ENCODE assay signal across 8 cellular contexts in genomic region chr11:72752088-72752914, GRCh38. TPM values are rescaled to one million over a fixed set of nuclear protein-coding genes. Genes with fewer than 3 reads are reported as not detected.
A peak's percentile ranks its signal among the peaks of the same experiment; 100 is the strongest.
DNase-seq lines count a peak whose midpoint lies in the region; ATAC-seq and TF ChIP-seq lines count a peak whose summit lies in the region.

Gene ARAP1 (minus strand): TSS chr11:72752408. CDS start chr11:72727128, 25,280 bp downstream.

- H3K4me3 ChIP-seq in ectodermal cell (ENCODE audit: insufficient read depth, low read depth, low read length): peak within 1 kb of the TSS; percentile 67
- peak within 1 kb of the TSS; percentile 83 for H3K4me3 ChIP-seq in lower lobe of right lung

- DNase-seq in NCI-H1436 (lab: John Stamatoyannopoulos, UW) (peak; percentile 55), NCI-H1436 treated with DMSO at 0.1 percent for 48 hours (lab: John Stamatoyannopoulos, UW) (no peak), NCI-H748 treated with DMSO at 0.1 percent for 48 hours (lab: John Stamatoyannopoulos, UW) (peak; percentile 57), lower lobe of right lung (peak; percentile 85)
- DNase-seq in activated CD4-positive, alpha-beta memory T cell treated with anti-CD3 and anti-CD28 coated beads, Interleukin-2, amount 10 ng/mL, durations not matched to agents 7 days and 5 days: peak; percentile 84
- peak; percentile 52 to 70 (median 56) for DNase-seq in stimulated activated CD4-positive, alpha-beta T cell treated with anti-CD3 and anti-CD28 coated beads, TNF-alpha, amount 100 ng/mL, for 24 hours (ENCODE audit: low read depth in 3 of 3)

- H3K27ac Mint-ChIP-seq in activated CD4-positive, alpha-beta memory T cell treated with anti-CD3 and anti-CD28 coated beads, Interleukin-2, amount 10 ng/mL, durations not matched to agents 7 days and 5 days: peak within 1 kb of the TSS; percentile 87

- intact Hi-C loops in lower lobe of right lung (cut with DNase I): no loop called here

- peaks cover 4% of the 10 kb centered on the region for H3K36me3 Mint-ChIP-seq in activated CD4-positive, alpha-beta memory T cell treated with anti-CD3 and anti-CD28 coated beads, Interleukin-2, amount 10 ng/mL, durations not matched to agents 7 days and 5 days (ENCODE audit: low read depth)

- CTCF ChIA-PET in activated CD4-positive, alpha-beta memory T cell treated with anti-CD3 and anti-CD28 coated beads, Interleukin-2, amount 10 ng/mL, durations not matched to agents 7 days and 5 days (lab: Charles Lee): no interaction called here

- peaks cover 42% of the 10 kb centered on the region for H3K4me1 Mint-ChIP-seq in activated CD4-positive, alpha-beta memory T cell treated with anti-CD3 and anti-CD28 coated beads, Interleukin-2, amount 10 ng/mL, durations not matched to agents 7 days and 5 days

- ATAC-seq in HG03045 (IDR thresholded peaks at IDR 0.05; ENCODE audit: unreplicated experiment) (peak; percentile 59), lower lobe of right lung (peak; percentile 92 to 93)

- H3K27ac ChIP-seq in ectodermal cell (ENCODE audit: insufficient read depth, low read depth, low read length, poor library complexity, severe bottlenecking): no peak within 1 kb of the TSS
- peak within 1 kb of the TSS; percentile 79 for H3K27ac ChIP-seq in lower lobe of right lung

- H3K9me3 ChIP-seq in ectodermal cell (ENCODE audit: control insufficient read depth, low read length): no peaks in the 10 kb centered on the region
- H3K9me3 ChIP-seq in lower lobe of right lung: no peaks in the 10 kb centered on the region

- TF ChIP-seq CTCF in lower lobe of right lung (IDR thresholded peaks at IDR 0.05): no peak

- H3K36me3 ChIP-seq in ectodermal cell (ENCODE audit: control insufficient read depth, insufficient read depth, low read length) (no peaks in the 10 kb centered on the region), lower lobe of right lung (peaks cover 26% of the 10 kb centered on the region)

- peak within 1 kb of the TSS; percentile 85 for H3K4me3 Mint-ChIP-seq in activated CD4-positive, alpha-beta memory T cell treated with anti-CD3 and anti-CD28 coated beads, Interleukin-2, amount 10 ng/mL, durations not matched to agents 7 days and 5 days

- H3K4me1 ChIP-seq in ectodermal cell (ENCODE audit: control insufficient read depth, insufficient read depth, low read length) (peaks cover 22% of the 10 kb centered on the region), lower lobe of right lung (peaks cover 48% of the 10 kb centered on the region)

- no peaks in the 10 kb centered on the region for H3K27me3 Mint-ChIP-seq in activated CD4-positive, alpha-beta memory T cell treated with anti-CD3 and anti-CD28 coated beads, Interleukin-2, amount 10 ng/mL, durations not matched to agents 7 days and 5 days

- H3K27me3 ChIP-seq in ectodermal cell (ENCODE audit: control insufficient read depth, insufficient read depth, low read length, poor library complexity, severe bottlenecking) (no peaks in the 10 kb centered on the region), lower lobe of right lung (ENCODE audit: low read depth) (no peaks in the 10 kb centered on the region)

- 1% methylated on average over 51 of the region's 51 CpGs for WGBS in ectodermal cell, 2 experiments

- POLR2A ChIA-PET in activated CD4-positive, alpha-beta memory T cell treated with anti-CD3 and anti-CD28 coated beads, Interleukin-2, amount 10 ng/mL, durations not matched to agents 7 days and 5 days (lab: Charles Lee): interaction anchor here (1.0 to 1.4 kb wide), 3 partner anchors 16 to 61 kb away, joined by 3 to 8 read pairs (median 3); no protein-coding TSS in a partner anchor

- no peaks in the 10 kb centered on the region for H3K9me3 Mint-ChIP-seq in activated CD4-positive, alpha-beta memory T cell treated with anti-CD3 and anti-CD28 coated beads, Interleukin-2, amount 10 ng/mL, durations not matched to agents 7 days and 5 days

RNA-seq across cellular contexts. Expression of gene ARAP1, which starts in this region (rescaled TPM):
- total RNA-seq in activated CD4-positive, alpha-beta memory T cell treated with anti-CD3 and anti-CD28 coated beads, Interleukin-2, amount 10 ng/mL, durations not matched to agents 7 days and 5 days: 100 to 1,000 TPM; 108 to 109 TPM
- 34.4 TPM for polyA plus RNA-seq in ectodermal cell (2013, experiment 1 of 4)
- polyA plus RNA-seq in ectodermal cell (2013, experiment 2 of 4): 44.5 TPM
- 25.4 TPM for polyA plus RNA-seq in ectodermal cell (2013, experiment 3 of 4)
- polyA plus RNA-seq in ectodermal cell (2013, experiment 4 of 4): 32.6 TPM
- total RNA-seq in lower lobe of right lung: 276 TPM
